ENCODE assay signal across 1 cellular context in genomic region chr22:19122752-19123492, GRCh38.
TF ChIP-seq lines count a peak whose summit lies in the region.

No MANE protein-coding gene starts in this region.

TF ChIP-seq in K562, 482 proteins besides CTCF, POLR2A, EP300 and RAD21 (continued from another document and continues in another):
- TF ChIP-seq NKRF (IDR thresholded peaks at IDR 0.05; ENCODE audit: borderline replicate concordance): peak; percentile 29
- TF ChIP-seq ZNF274 (IDR thresholded peaks at IDR 0.05; ENCODE audit: borderline replicate concordance, low read depth, low read length): no peak
- peak; percentile 15 for TF ChIP-seq POLR2B (IDR thresholded peaks at IDR 0.05; ENCODE audit: low read depth, partially characterized antibody)
- no peak for TF ChIP-seq ZBTB8A (IDR thresholded peaks at IDR 0.05; ENCODE audit: partially characterized antibody)
- 0 out of 2 replicates have a peak, but pooled peaks have one; percentile 36 for TF ChIP-seq ZNF583 (CRISPR knock-in tag; IDR thresholded peaks at IDR 0.05)
- no peak for TF ChIP-seq ZNF280A (IDR thresholded peaks at IDR 0.05; ENCODE audit: low read depth, partially characterized antibody)
- TF ChIP-seq HDAC8 (tag; IDR thresholded peaks at IDR 0.05): no peak
- TF ChIP-seq SP2 (IDR thresholded peaks at IDR 0.05; ENCODE audit: extremely low read depth, low read depth, low read length, poor library complexity, severe bottlenecking): no peak
- TF ChIP-seq NONO (IDR thresholded peaks at IDR 0.05; ENCODE audit: low read depth in 2 of 2, low read length in 1 of 2): no peak
- TF ChIP-seq ARID3B (CRISPR knock-in tag; IDR thresholded peaks at IDR 0.05; ENCODE audit: borderline replicate concordance): no peak
- peak; percentile 85 for TF ChIP-seq SPI1 (IDR thresholded peaks at IDR 0.05; ENCODE audit: borderline replicate concordance, low read depth, low read length)
- no peak for TF ChIP-seq SAFB2 (IDR thresholded peaks at IDR 0.05; ENCODE audit: borderline replicate concordance, low read depth, low read length, severe bottlenecking)
- 0 out of 2 replicates have a peak, but pooled peaks have one; percentile 69 for TF ChIP-seq PHB (CRISPR knock-in tag; IDR thresholded peaks at IDR 0.05)
- peak in 1 of 2 experiments; percentile 75 for TF ChIP-seq AFF1 (IDR thresholded peaks at IDR 0.05; ENCODE audit: low read depth in 1 of 2, partially characterized antibody in 2 of 2)
- no peak for TF ChIP-seq ZFP1 (CRISPR knock-in tag; IDR thresholded peaks at IDR 0.05)
- no peak for TF ChIP-seq ETV1 (tag; conservative IDR thresholded peaks at IDR 0.05; ENCODE audit: low read depth)
- 0 out of 4 replicates have a peak, but pooled peaks of 1 of the 2 experiments have one; percentile 42 for TF ChIP-seq ARNT (IDR thresholded peaks at IDR 0.05)
- TF ChIP-seq FOXA1 (IDR thresholded peaks at IDR 0.05; ENCODE audit: borderline replicate concordance): no peak
- TF ChIP-seq RFX1 (IDR thresholded peaks at IDR 0.05): no peak
- TF ChIP-seq ZNF217 (CRISPR knock-in tag; IDR thresholded peaks at IDR 0.05): no peak
- TF ChIP-seq GATAD2A (IDR thresholded peaks at IDR 0.05): peak; percentile 19; the same call in 1 of the 2 replicates
- TF ChIP-seq GTF2F1 (IDR thresholded peaks at IDR 0.05; ENCODE audit: low read depth, low read length): no peak
- no peak for TF ChIP-seq PYGO2 (tag; IDR thresholded peaks at IDR 0.05)
- no peak for TF ChIP-seq ILF3 (IDR thresholded peaks at IDR 0.05; ENCODE audit: borderline replicate concordance)
- TF ChIP-seq FUS (optimal IDR thresholded peaks at IDR 0.05; ENCODE audit: low read depth, low read length): no peak
- peak; percentile 59 for TF ChIP-seq BHLHE40 (IDR thresholded peaks at IDR 0.05; ENCODE audit: low read length)
- TF ChIP-seq GMEB1 (CRISPR knock-in tag; IDR thresholded peaks at IDR 0.05): no peak
- peak; percentile 78; the same call in 1 of the 2 replicates for TF ChIP-seq HLTF (IDR thresholded peaks at IDR 0.05)
- TF ChIP-seq, protein P1, sequence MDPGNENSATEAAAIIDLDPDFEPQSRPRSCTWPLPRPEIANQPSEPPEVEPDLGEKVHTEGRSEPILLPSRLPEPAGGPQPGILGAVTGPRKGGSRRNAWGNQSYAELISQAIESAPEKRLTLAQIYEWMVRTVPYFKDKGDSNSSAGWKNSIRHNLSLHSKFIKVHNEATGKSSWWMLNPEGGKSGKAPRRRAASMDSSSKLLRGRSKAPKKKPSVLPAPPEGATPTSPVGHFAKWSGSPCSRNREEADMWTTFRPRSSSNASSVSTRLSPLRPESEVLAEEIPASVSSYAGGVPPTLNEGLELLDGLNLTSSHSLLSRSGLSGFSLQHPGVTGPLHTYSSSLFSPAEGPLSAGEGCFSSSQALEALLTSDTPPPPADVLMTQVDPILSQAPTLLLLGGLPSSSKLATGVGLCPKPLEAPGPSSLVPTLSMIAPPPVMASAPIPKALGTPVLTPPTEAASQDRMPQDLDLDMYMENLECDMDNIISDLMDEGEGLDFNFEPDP (CRISPR knock-in tag; IDR thresholded peaks at IDR 0.05): 0 out of 2 replicates have a peak, but pooled peaks have one; percentile 54
- TF ChIP-seq, protein P2, sequence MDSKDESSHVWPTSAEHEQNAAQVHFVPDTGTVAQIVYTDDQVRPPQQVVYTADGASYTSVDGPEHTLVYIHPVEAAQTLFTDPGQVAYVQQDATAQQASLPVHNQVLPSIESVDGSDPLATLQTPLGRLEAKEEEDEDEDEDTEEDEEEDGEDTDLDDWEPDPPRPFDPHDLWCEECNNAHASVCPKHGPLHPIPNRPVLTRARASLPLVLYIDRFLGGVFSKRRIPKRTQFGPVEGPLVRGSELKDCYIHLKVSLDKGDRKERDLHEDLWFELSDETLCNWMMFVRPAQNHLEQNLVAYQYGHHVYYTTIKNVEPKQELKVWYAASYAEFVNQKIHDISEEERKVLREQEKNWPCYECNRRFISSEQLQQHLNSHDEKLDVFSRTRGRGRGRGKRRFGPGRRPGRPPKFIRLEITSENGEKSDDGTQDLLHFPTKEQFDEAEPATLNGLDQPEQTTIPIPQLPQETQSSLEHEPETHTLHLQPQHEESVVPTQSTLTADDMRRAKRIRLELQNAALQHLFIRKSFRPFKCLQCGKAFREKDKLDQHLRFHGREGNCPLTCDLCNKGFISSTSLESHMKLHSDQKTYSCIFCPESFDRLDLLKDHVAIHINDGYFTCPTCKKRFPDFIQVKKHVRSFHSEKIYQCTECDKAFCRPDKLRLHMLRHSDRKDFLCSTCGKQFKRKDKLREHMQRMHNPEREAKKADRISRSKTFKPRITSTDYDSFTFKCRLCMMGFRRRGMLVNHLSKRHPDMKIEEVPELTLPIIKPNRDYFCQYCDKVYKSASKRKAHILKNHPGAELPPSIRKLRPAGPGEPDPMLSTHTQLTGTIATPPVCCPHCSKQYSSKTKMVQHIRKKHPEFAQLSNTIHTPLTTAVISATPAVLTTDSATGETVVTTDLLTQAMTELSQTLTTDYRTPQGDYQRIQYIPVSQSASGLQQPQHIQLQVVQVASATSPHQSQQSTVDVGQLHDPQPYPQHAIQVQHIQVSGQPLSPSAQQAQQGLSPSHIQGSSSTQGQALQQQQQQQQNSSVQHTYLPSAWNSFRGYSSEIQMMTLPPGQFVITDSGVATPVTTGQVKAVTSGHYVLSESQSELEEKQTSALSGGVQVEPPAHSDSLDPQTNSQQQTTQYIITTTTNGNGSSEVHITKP (IDR thresholded peaks at IDR 0.05; ENCODE audit: partially characterized antibody): peak; percentile 76
- peak; percentile 90 for TF ChIP-seq KDM2B (CRISPR knock-in tag; IDR thresholded peaks at IDR 0.05)
- peak; percentile 33 for TF ChIP-seq NFIC (IDR thresholded peaks at IDR 0.05)
- peak; percentile 97 for TF ChIP-seq HDGF (IDR thresholded peaks at IDR 0.05)
- TF ChIP-seq ARID1B (IDR thresholded peaks at IDR 0.05): no peak; the same call in 1 of the 2 replicates
- TF ChIP-seq ZBTB9 (CRISPR knock-in tag; IDR thresholded peaks at IDR 0.05): peak; percentile 67; the same call in 1 of the 2 replicates
- 0 out of 2 replicates have a peak, but pooled peaks have one; percentile 38 for TF ChIP-seq CAMTA2 (CRISPR knock-in tag; conservative IDR thresholded peaks at IDR 0.05)
- TF ChIP-seq RHOXF2B (CRISPR knock-in tag; conservative IDR thresholded peaks at IDR 0.05): peak; percentile 9
- TF ChIP-seq ZNF408 (CRISPR knock-in tag; IDR thresholded peaks at IDR 0.05; ENCODE audit: low read depth): no peak
- peak; percentile 68 for TF ChIP-seq CHD4 (IDR thresholded peaks at IDR 0.05; ENCODE audit: insufficient read depth, insufficient replicate concordance, low read depth, low read length, poor library complexity, severe bottlenecking)
- TF ChIP-seq NCOA6 (IDR thresholded peaks at IDR 0.05): no peak
- peak; percentile 9; the same call in 1 of the 2 replicates for TF ChIP-seq CGGBP1 (CRISPR knock-in tag; IDR thresholded peaks at IDR 0.05)
- no peak for TF ChIP-seq SRF (CRISPR knock-in tag; IDR thresholded peaks at IDR 0.05)
- no peak for TF ChIP-seq POLR2AphosphoS5 (IDR thresholded peaks at IDR 0.05; ENCODE audit: control insufficient read depth, insufficient read depth, low read depth, low read length)
- TF ChIP-seq FOXJ2 (tag; IDR thresholded peaks at IDR 0.05): no peak
- TF ChIP-seq, protein P3, sequence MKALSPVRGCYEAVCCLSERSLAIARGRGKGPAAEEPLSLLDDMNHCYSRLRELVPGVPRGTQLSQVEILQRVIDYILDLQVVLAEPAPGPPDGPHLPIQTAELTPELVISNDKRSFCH (CRISPR knock-in tag; IDR thresholded peaks at IDR 0.05): no peak
- TF ChIP-seq, protein P3 (tag; IDR thresholded peaks at IDR 0.05): peak; percentile 43; the same call in 1 of the 2 replicates
- TF ChIP-seq ZBTB17 (CRISPR knock-in tag; IDR thresholded peaks at IDR 0.05): peak; percentile 45; the same call in 1 of the 2 replicates
